Comparison of ENCODE assay signal across 20 cellular contexts in the genomic region with DNA sequence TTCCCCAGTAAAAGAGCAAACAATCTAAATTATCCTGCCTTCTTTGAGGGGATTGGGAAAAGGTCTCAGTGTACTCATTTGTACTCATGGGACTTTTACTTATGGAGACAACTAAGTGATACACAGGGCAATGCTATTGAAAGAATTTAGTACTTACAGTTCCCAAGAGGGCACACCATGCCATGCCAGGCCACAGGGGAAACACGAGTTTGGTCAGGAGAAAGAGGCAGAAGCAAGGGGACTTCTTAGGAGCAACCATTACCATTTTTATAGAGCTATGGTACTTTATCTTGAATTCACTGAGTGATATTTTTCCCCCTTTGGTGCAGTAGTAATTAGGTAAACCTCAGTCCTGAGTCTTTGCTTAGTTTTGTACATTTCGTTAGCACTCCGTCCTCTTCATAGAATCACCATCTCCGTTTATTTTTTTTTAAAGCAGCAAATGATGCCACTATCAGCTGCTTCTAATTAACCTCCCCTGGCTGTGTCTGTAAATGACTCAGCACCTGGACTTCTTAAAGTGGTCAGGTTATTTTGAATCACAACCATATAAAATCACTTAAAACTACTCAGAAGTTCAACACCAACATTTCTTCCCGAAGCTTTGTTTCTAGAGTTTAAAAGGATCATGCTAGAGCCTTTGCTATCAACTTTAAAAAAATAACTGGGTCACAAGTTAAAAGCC. TPM values are rescaled to one million over a fixed set of nuclear protein-coding genes. Genes with fewer than 3 reads are reported as not detected.
DNase-seq lines count a peak whose midpoint lies in the region; ATAC-seq, FAIRE-seq and TF ChIP-seq lines count a peak whose summit lies in the region.
"Had no signal": no experiment of that assay in that cellular context is flagged by ENCODE, and none has a peak within 500 bp of the region (broad histone marks: within the 10 kb centered on the region; RNA-seq: fewer than 3 reads in every experiment).

No MANE protein-coding gene starts in this region.

- no peak overlapping the region for H2AK5ac ChIP-seq in mesendoderm (ENCODE audit: low read length)

- H3K9ac ChIP-seq in GM12878 (ENCODE audit: control insufficient read depth, insufficient read depth, low read length): no peak overlapping the region
- no peak overlapping the region for H3K9ac ChIP-seq in mesendoderm (ENCODE audit: low read length)

- H3K18ac ChIP-seq in mesendoderm (ENCODE audit: low read length): no peak overlapping the region

- no peaks in the 10 kb centered on the region for H3K27me3 Mint-ChIP-seq in nephron progenitor cell (ENCODE audit: low read depth, poor library complexity)

- no peak overlapping the region for H2BK15ac ChIP-seq in mesendoderm (replicated peaks; ENCODE audit: low read depth)

- in situ Hi-C loops in GM12878 (cut with MboI): no loop called here
- in situ Hi-C loops in GM13976 (cut with MboI; ENCODE audit: low sequenced_read_pairs, unreplicated experiment): no loop called here

- H3K27ac Mint-ChIP-seq in nephron progenitor cell: peak overlapping the region; percentile 55
- H3K27ac Mint-ChIP-seq: activated T-helper 17 cell treated with anti-CD3 and anti-CD28 coated beads, Interleukin-2, amount 50 U/mL, for 72 hours; T-cell had no signal

- H3K4ac ChIP-seq in mesendoderm (ENCODE audit: low read depth, low read length): no peak overlapping the region

- no peaks in the 10 kb centered on the region for H3K79me1 ChIP-seq in mesendoderm (ENCODE audit: low read length)

- no peak overlapping the region for H3K4me3 ChIP-seq in AG09309 (ENCODE audit: control insufficient read depth, low read depth, low read length)
- no peak overlapping the region for H3K4me3 ChIP-seq in HFF-Myc (replicated peaks; ENCODE audit: low read depth, low read length)
- H3K4me3 ChIP-seq in GM12878: no peak overlapping the region
- H3K4me3 ChIP-seq in mesendoderm (ENCODE audit: low read length): no peak overlapping the region
- H3K4me3 ChIP-seq: heart right ventricle, mucosa of descending colon, ovary, vagina had no signal

- H3K27ac ChIP-seq in GM12878 (ENCODE audit: control insufficient read depth, insufficient read depth) (no peak overlapping the region), mesendoderm (ENCODE audit: low read depth, low read length) (no peak overlapping the region)
- H3K27ac ChIP-seq: ovary, vagina had no signal

- H3K36me3 ChIP-seq in GM12878 (ENCODE audit: control insufficient read depth in 2 of 2, insufficient read depth in 2 of 2, low read length in 1 of 2) (peaks cover 0 to 4% of the 10 kb centered on the region in 2 experiments; a peak in 1 of 4 replicates), mesendoderm (ENCODE audit: control insufficient read depth, insufficient read depth, low read length) (no peaks in the 10 kb centered on the region)
- H3K36me3 ChIP-seq: ovary, vagina had no signal

- H3K56ac ChIP-seq in mesendoderm (ENCODE audit: low read length): no peak overlapping the region

- no peaks in the 10 kb centered on the region for H3K9me3 ChIP-seq in GM12878 (replicated peaks; ENCODE audit: control insufficient read depth, insufficient read depth, low read length)
- H3K9me3 ChIP-seq: heart right ventricle, mucosa of descending colon, ovary, vagina had no signal

- BruUV-seq in GM12878 (replicated peaks; lab: Mats Ljungman, UMichigan): no TSS peak

- H4K5ac ChIP-seq in mesendoderm (ENCODE audit: low read length): no peak overlapping the region

- no peaks in the 10 kb centered on the region for H3K79me2 ChIP-seq in GM12878 (ENCODE audit: control insufficient read depth, insufficient read depth, low read length)
- no peaks in the 10 kb centered on the region for H3K79me2 ChIP-seq in mesendoderm (ENCODE audit: control insufficient read depth, insufficient read depth, low read length)

- no peak for TF ChIP-seq POLR2A in GM12878 (IDR thresholded peaks at IDR 0.05; ENCODE audit: low read depth, low read length)

- TF ChIP-seq CTCF in AG09309 (IDR thresholded peaks at IDR 0.05; ENCODE audit: control insufficient read depth, insufficient read depth, low read depth, low read length, missing control alignments) (no peak), HFF-Myc (IDR thresholded peaks at IDR 0.05; ENCODE audit: low read depth, low read length, missing control alignments) (no peak), GM12878 (IDR thresholded peaks at IDR 0.05 in 2 of 3, conservative IDR thresholded peaks at IDR 0.05 in 1 of 3; ENCODE audit: control insufficient read depth in 2 of 3, extremely low read depth in 1 of 3, insufficient read depth in 1 of 3, low read depth in 3 of 3, low read length in 3 of 3) (no peak), nephron progenitor cell (IDR thresholded peaks at IDR 0.05) (no peak), GM13976 (IDR thresholded peaks at IDR 0.05; ENCODE audit: borderline replicate concordance, control extremely low read depth, extremely low read depth, insufficient read depth, missing control alignments) (no peak)

- no peak for FAIRE-seq in GM12878 (lab: Jason Lieb, UNC)
- FAIRE-seq: colon, RCC 7860 had no signal

- POLR2A ChIA-PET in GM12878 (lab: Charles Lee): interaction anchor here (0.6 kb wide), 1 partner anchor 56 kb away, joined by 3 read pairs; no protein-coding TSS in a partner anchor

- H3K4me3 Mint-ChIP-seq in nephron progenitor cell: no peak overlapping the region
- H3K4me3 Mint-ChIP-seq: activated T-helper 17 cell treated with anti-CD3 and anti-CD28 coated beads, Interleukin-2, amount 50 U/mL, for 72 hours; T-cell had no signal

- H3K27me3 ChIP-seq in GM12878 (replicated peaks in 1 of 2; ENCODE audit: control insufficient read depth in 2 of 2, insufficient read depth in 2 of 2, low read length in 1 of 2) (no peaks in the 10 kb centered on the region), mesendoderm (ENCODE audit: insufficient read depth, low read length, poor library complexity) (no peaks in the 10 kb centered on the region)
- H3K27me3 ChIP-seq: heart right ventricle, ovary, vagina had no signal

- H3K4me2 ChIP-seq in GM12878 (ENCODE audit: control insufficient read depth, insufficient read depth) (no peak overlapping the region), mesendoderm (ENCODE audit: low read length) (no peak overlapping the region)

- TF ChIP-seq EP300 in GM12878 (IDR thresholded peaks at IDR 0.05; ENCODE audit: borderline replicate concordance in 1 of 2, control insufficient read depth in 1 of 2, low read depth in 2 of 2, low read length in 2 of 2): no peak

- SMC1A ChIA-PET in GM12878 (lab: Charles Lee; ENCODE audit: uncharacterized antibody, unreplicated experiment): interaction anchor here (1.0 to 1.4 kb wide), 3 partner anchors 9 to 83 kb away, joined by 3 to 4 read pairs (median 3); no protein-coding TSS in a partner anchor

- no peak for TF ChIP-seq RAD21 in GM12878 (IDR thresholded peaks at IDR 0.05; ENCODE audit: insufficient read depth, low read depth, low read length)

- peaks cover 11% of the 10 kb centered on the region for H3K4me1 Mint-ChIP-seq in nephron progenitor cell
- H3K4me1 Mint-ChIP-seq: activated T-helper 17 cell treated with anti-CD3 and anti-CD28 coated beads, Interleukin-2, amount 50 U/mL, for 72 hours; T-cell had no signal

- no peaks in the 10 kb centered on the region for H3K4me1 ChIP-seq in GM12878 (ENCODE audit: control insufficient read depth, insufficient read depth, low read length)
- H3K4me1 ChIP-seq in mesendoderm (ENCODE audit: control insufficient read depth, low read depth, low read length): no peaks in the 10 kb centered on the region

- no peak overlapping the region for H2AFZ ChIP-seq in GM12878 (ENCODE audit: control insufficient read depth, low read depth, low read length)

- H2BK120ac ChIP-seq in mesendoderm (ENCODE audit: low read depth, low read length): no peak overlapping the region

- no peak overlapping the region for H3K23ac ChIP-seq in mesendoderm (ENCODE audit: low read length)

- H3K36me3 Mint-ChIP-seq in nephron progenitor cell (ENCODE audit: low read depth): no peaks in the 10 kb centered on the region

- DNase-seq in AG09309 (ENCODE audit: low read depth) (peak; percentile 42), HFF-Myc (ENCODE audit: extremely low read depth, low read depth) (peak; percentile 45), GM12878 (ENCODE audit: low read depth, low spot score) (no peak), nephron progenitor cell (no peak), GM13976 (ENCODE audit: low spot score) (no peak), mesendoderm (no peak), DMS 273 treated with DMSO at 0.1 percent for 48 hours (lab: John Stamatoyannopoulos, UW) (no peak), NCI-H1092 treated with DMSO at 0.1 percent for 48 hours (lab: John Stamatoyannopoulos, UW) (no peak)
- DNase-seq: heart right ventricle; mucosa of descending colon; NCI-H2081 treated with DMSO at 0.1 percent for 48 hours; NCI-H526; ovary; stimulated activated CD4-positive, alpha-beta T cell treated with anti-CD3 and anti-CD28 coated beads, Interleukin-12 subunit alpha, Interleukin-12 subunit beta, amount 100 ng/mL, for 4 hours; stimulated activated naive CD8-positive, alpha-beta T cell treated with anti-CD3 and anti-CD28 coated beads, Interleukin-15, Interleukin-2, amounts not matched to agents 100 U/mL and 50 U/mL, for 24 hours; T-cell had no signal

- intact Hi-C loops in GM12878 (cut with micrococcal nuclease; ENCODE audit: unreplicated experiment): loop anchor here (10.0 kb wide), 1 partner anchor 293 kb away; no protein-coding TSS in a partner anchor

- RAD21 ChIA-PET in GM12878 (lab: Charles Lee; ENCODE audit: unreplicated experiment): interaction anchor here (1.0 to 1.4 kb wide), 2 partner anchors 14 to 26 kb away, joined by 3 read pairs; no protein-coding TSS in a partner anchor

- 73% methylated on average over 5 of the region's 5 CpGs for WGBS in GM12878 (ENCODE audit: insufficient coverage, insufficient replicate concordance, low lambda C conversion rate, missing lambda C conversion rate)
- no CpG with 5 or more reads among the region's 5 CpGs for WGBS in mesendoderm (ENCODE audit: extremely low coverage, insufficient coverage, low lambda C conversion rate)

- peak; percentile 63 for ATAC-seq in GM12878
- ATAC-seq: activated T-helper 17 cell treated with anti-CD3 and anti-CD28 coated beads, Interleukin-2, amount 50 U/mL, for 72 hours; mucosa of descending colon; stimulated activated naive CD8-positive, alpha-beta T cell treated with anti-CD3 and anti-CD28 coated beads, Interleukin-15, Interleukin-2, amounts not matched to agents 100 U/mL and 50 U/mL, for 24 hours; T-cell had no signal

- H4K8ac ChIP-seq in mesendoderm (ENCODE audit: low read depth, low read length): no peak overlapping the region

- CTCF ChIA-PET in GM12878 (lab: Yijun Ruan, JAX): interaction anchor here (0.6 to 1.2 kb wide), 3 partner anchors 28 to 674 kb away, joined by 3 to 6 read pairs (median 3); no protein-coding TSS in a partner anchor

- no peak overlapping the region for H2BK5ac ChIP-seq in mesendoderm (ENCODE audit: low read length)

- no peaks in the 10 kb centered on the region for H4K20me1 ChIP-seq in GM12878 (ENCODE audit: control insufficient read depth, insufficient read depth)

- H3K9me3 Mint-ChIP-seq in nephron progenitor cell: no peaks in the 10 kb centered on the region
- H3K9me3 Mint-ChIP-seq: activated T-helper 17 cell treated with anti-CD3 and anti-CD28 coated beads, Interleukin-2, amount 50 U/mL, for 72 hours; T-cell had no signal

RNA-seq across cellular contexts. Expression of a gene that starts 5.9 kb away (rescaled TPM):
- total RNA-seq in GM12878 (2013; cell fraction: nucleolus; rRNA removed): 39.9 and 40.2 TPM in 2 replicates
- total RNA-seq in GM12878 (2014; rRNA removed) (40.3 and 42.8 TPM in 2 replicates), GM12878 (2014; rRNA removed; fragmentation: Illumina TruSeq; extraction: Trizol) (45.3 and 45.7 TPM in 2 replicates), GM12878 (2021) (18.8 and 22.3 TPM in 2 replicates)
- 35.0 TPM for polyA plus RNA-seq in GM12878 (2011; ENCODE audit: low read depth)
- polyA plus RNA-seq in GM12878 (2011; rRNA removed) (57.5 and 83.6 TPM in 2 replicates), GM12878 (2014; fragmentation: Illumina TruSeq; extraction: Trizol) (71.3 and 83.4 TPM in 2 replicates), GM12878 (2014; fragmentation: Nextera tagmentation; extraction: Ambion mirVana) (100 to 1,000 TPM in 1 of 2 experiments, 10 to 100 TPM in 1; 87.0 to 106 TPM), GM12878 (2014; rRNA removed) (35.8 and 44.3 TPM in 2 replicates), GM12878 (2016; fragmentation: Nextera tagmentation; extraction: Ambion mirVana) (10 to 100 TPM; 71.1 to 82.6 TPM)
- polyA plus RNA-seq in GM12878 (2011; cell fraction: cytosol; rRNA removed): 35.0 and 39.1 TPM in 2 replicates
- polyA plus RNA-seq in GM12878 (2011; cell fraction: nucleus; rRNA removed): 17.1 and 26.3 TPM in 2 replicates
- polyA plus RNA-seq in GM12878 (2012): 24.7 and 32.4 TPM in 2 replicates
- polyA minus RNA-seq in GM12878 (2011; rRNA and poly(A)+ RNA removed): 29.3 and 29.9 TPM in 2 replicates
- polyA minus RNA-seq in GM12878 (2011; cell fraction: cytosol; rRNA and poly(A)+ RNA removed): 12.2 and 13.8 TPM in 2 replicates
- 16.2 and 19.9 TPM in 2 replicates for polyA minus RNA-seq in GM12878 (2011; cell fraction: nucleus; rRNA and poly(A)+ RNA removed)
- polyA plus RNA-seq in mesendoderm (2013, experiment 1 of 2): 10.0 TPM
- polyA plus RNA-seq in mesendoderm (2013, experiment 2 of 2): 10.0 TPM

RNA-seq across cellular contexts. Expression of a gene that starts 52.2 kb away (rescaled TPM):
- total RNA-seq in GM12878 (2013; cell fraction: nucleolus; rRNA removed): 50.1 and 53.3 TPM in 2 replicates
- total RNA-seq in GM12878 (2014; rRNA removed) (51.8 and 62.6 TPM in 2 replicates), GM12878 (2014; rRNA removed; fragmentation: Illumina TruSeq; extraction: Trizol) (85.8 and 91.1 TPM in 2 replicates), GM12878 (2021) (58.8 and 69.1 TPM in 2 replicates)
- 35.3 TPM for polyA plus RNA-seq in GM12878 (2011; ENCODE audit: low read depth)
- polyA plus RNA-seq in GM12878 (2011; rRNA removed) (93.6 and 140 TPM in 2 replicates), GM12878 (2014; fragmentation: Illumina TruSeq; extraction: Trizol) (106 and 129 TPM in 2 replicates), GM12878 (2014; fragmentation: Nextera tagmentation; extraction: Ambion mirVana) (100 to 1,000 TPM; 191 to 250 TPM), GM12878 (2014; rRNA removed) (46.8 and 58.3 TPM in 2 replicates), GM12878 (2016; fragmentation: Nextera tagmentation; extraction: Ambion mirVana) (100 to 1,000 TPM; 127 to 133 TPM)
- polyA plus RNA-seq in GM12878 (2011; cell fraction: cytosol; rRNA removed): 34.5 and 38.2 TPM in 2 replicates
- 35.2 and 43.7 TPM in 2 replicates for polyA plus RNA-seq in GM12878 (2011; cell fraction: nucleus; rRNA removed)
- 38.9 and 48.0 TPM in 2 replicates for polyA plus RNA-seq in GM12878 (2012)
- 29.4 and 49.5 TPM in 2 replicates for polyA minus RNA-seq in GM12878 (2011; rRNA and poly(A)+ RNA removed)
- polyA minus RNA-seq in GM12878 (2011; cell fraction: cytosol; rRNA and poly(A)+ RNA removed): 11.7 and 14.7 TPM in 2 replicates
- polyA minus RNA-seq in GM12878 (2011; cell fraction: nucleus; rRNA and poly(A)+ RNA removed): 12.9 and 20.0 TPM in 2 replicates
- polyA plus RNA-seq in mesendoderm (2013, experiment 1 of 2): 63.5 TPM
- 69.3 TPM for polyA plus RNA-seq in mesendoderm (2013, experiment 2 of 2)

RNA-seq across cellular contexts. Expression of a gene that starts 52.3 kb away (rescaled TPM):
- 93.5 and 99.9 TPM in 2 replicates for total RNA-seq in GM12878 (2013; cell fraction: nucleolus; rRNA removed)
- 24.9 and 28.2 TPM in 2 replicates for total RNA-seq in GM12878 (2014; rRNA removed)
- total RNA-seq in GM12878 (2014; rRNA removed; fragmentation: Illumina TruSeq; extraction: Trizol): 33.8 and 36.9 TPM in 2 replicates
- 21.2 TPM in 2 replicates for total RNA-seq in GM12878 (2021)
- polyA plus RNA-seq in GM12878 (2011; ENCODE audit: low read depth): 5.5 TPM
- 33.7 and 51.4 TPM in 2 replicates for polyA plus RNA-seq in GM12878 (2011; rRNA removed)
- 7.4 and 7.6 TPM in 2 replicates for polyA plus RNA-seq in GM12878 (2011; cell fraction: cytosol; rRNA removed)
- 27.5 and 28.4 TPM in 2 replicates for polyA plus RNA-seq in GM12878 (2011; cell fraction: nucleus; rRNA removed)
- polyA plus RNA-seq in GM12878 (2012): 9.5 and 14.3 TPM in 2 replicates
- polyA plus RNA-seq in GM12878 (2014; fragmentation: Illumina TruSeq; extraction: Trizol): 31.2 and 39.3 TPM in 2 replicates
- polyA plus RNA-seq in GM12878 (2014; fragmentation: Nextera tagmentation; extraction: Ambion mirVana): 10 to 100 TPM; 29.2 to 40.3 TPM
- polyA plus RNA-seq in GM12878 (2014; rRNA removed): 14.6 and 20.3 TPM in 2 replicates
- polyA plus RNA-seq in GM12878 (2016; fragmentation: Nextera tagmentation; extraction: Ambion mirVana): 10 to 100 TPM; 55.6 to 57.7 TPM
- polyA minus RNA-seq in GM12878 (2011; rRNA and poly(A)+ RNA removed): 26.6 and 28.7 TPM in 2 replicates
- 4.8 and 7.1 TPM in 2 replicates for polyA minus RNA-seq in GM12878 (2011; cell fraction: cytosol; rRNA and poly(A)+ RNA removed)
- 50.7 and 77.7 TPM in 2 replicates for polyA minus RNA-seq in GM12878 (2011; cell fraction: nucleus; rRNA and poly(A)+ RNA removed)
- polyA plus RNA-seq in mesendoderm (2013, experiment 1 of 2): 26.8 TPM
- polyA plus RNA-seq in mesendoderm (2013, experiment 2 of 2): 25.9 TPM

Comparison
In these comparisons a context has a peak if more than half of its experiments do, and no peak if none do; other contexts are left out.
1. DNase-seq: peak in AG09309 (single experiment) and HFF-Myc (single experiment); none in GM12878 (single experiment), nephron progenitor cell (single experiment), GM13976 (single experiment), mesendoderm (single experiment), DMS 273 treated with DMSO at 0.1 percent for 48 hours (single experiment) and NCI-H1092 treated with DMSO at 0.1 percent for 48 hours (single experiment).